Comparison of ENCODE assay signal across 1 cellular context in the genomic region with DNA sequence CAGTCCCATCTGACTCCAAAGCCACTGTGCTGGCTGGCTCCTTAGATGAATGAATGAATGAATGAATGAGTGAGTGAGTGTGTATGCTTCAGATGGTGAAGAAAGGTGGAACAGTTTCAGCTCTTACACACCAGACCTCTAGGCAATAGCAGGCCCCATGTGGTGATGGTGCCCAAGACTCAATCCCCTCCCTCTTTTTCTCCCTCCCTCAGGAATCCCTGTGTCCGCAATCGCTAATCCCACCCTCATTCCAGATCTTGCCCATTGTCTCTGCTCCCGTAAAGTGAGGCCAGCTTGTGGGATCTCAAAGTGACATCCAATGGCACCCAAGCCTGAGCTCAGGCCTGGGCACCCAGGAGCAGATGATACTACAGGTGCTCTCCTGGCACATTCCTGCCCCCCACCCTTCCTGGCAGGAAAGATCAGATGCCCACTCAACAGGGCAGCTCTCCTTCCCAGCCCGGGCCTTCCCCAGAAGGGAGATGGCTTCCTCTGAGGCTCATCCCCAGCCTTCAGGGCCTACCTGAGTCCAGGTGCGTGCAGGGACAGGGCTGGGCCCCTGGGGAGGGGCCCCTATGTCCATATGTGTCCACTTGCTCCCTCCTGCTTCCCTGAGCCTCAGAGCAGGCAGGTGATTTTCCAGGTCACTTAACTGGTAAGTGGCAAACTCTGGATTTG.
TF ChIP-seq lines count a peak whose summit lies in the region.

No MANE protein-coding gene starts in this region.

TF ChIP-seq in H1, 55 proteins besides CTCF, POLR2A, EP300 and RAD21:
- TF ChIP-seq GABPA (IDR thresholded peaks at IDR 0.05; ENCODE audit: borderline replicate concordance, insufficient read depth, low read length) (no peak), MAFK (IDR thresholded peaks at IDR 0.05; ENCODE audit: low read depth, low read length) (no peak), RFX5 (IDR thresholded peaks at IDR 0.05; ENCODE audit: borderline replicate concordance, low read depth, low read length) (no peak), CTBP2 (IDR thresholded peaks at IDR 0.05; ENCODE audit: borderline replicate concordance, insufficient read depth, insufficient read length, low read length) (no peak), TEAD4 (IDR thresholded peaks at IDR 0.05; ENCODE audit: low read depth, low read length) (peak; percentile 91), GTF2F1 (IDR thresholded peaks at IDR 0.05; ENCODE audit: borderline replicate concordance, low read depth, low read length) (no peak), CBX5 (IDR thresholded peaks at IDR 0.05; ENCODE audit: low read depth, low read length) (no peak)
